In genomic region chr2:239329284-239329971, GRCh38 we compare ENCODE assay signal across 10 cellular contexts.
DNase-seq lines count a peak whose midpoint lies in the region; ATAC-seq and TF ChIP-seq lines count a peak whose summit lies in the region.
"Had no signal": no experiment of that assay in that cellular context is flagged by ENCODE, and none has a peak within 500 bp of the region (broad histone marks: within the 10 kb centered on the region; RNA-seq: fewer than 3 reads in every experiment).

No MANE protein-coding gene starts in this region.

- TF ChIP-seq POLR2A in transverse colon (IDR thresholded peaks at IDR 0.05) = no peak

- no peak overlapping the region for H3K4me3 Mint-ChIP-seq in WTC11
- H3K4me3 Mint-ChIP-seq in nephron = peak overlapping the region in 2 of 3 experiments; percentile 29 to 36

- peak overlapping the region; percentile 57; the same call in 1 of the 2 replicates for H3K27ac Mint-ChIP-seq in WTC11
- H3K27ac Mint-ChIP-seq in nephron = peak overlapping the region; percentile 86 to 95 (median 91)

- no peaks in the 10 kb centered on the region for H3K27me3 ChIP-seq in transverse colon

- CTCF ChIA-PET in WTC11 (lab: Charles Lee) = interaction anchor here (1.1 to 1.2 kb wide), 2 partner anchors 9 to 135 kb away, joined by 3 to 4 read pairs; no protein-coding TSS in a partner anchor

- H3K27ac ChIP-seq in transverse colon = peak overlapping the region; percentile 74 to 90 (median 82)

- no peaks in the 10 kb centered on the region for H3K9me3 ChIP-seq in transverse colon

- ATAC-seq in WTC11 (no peak), GM18861 (IDR thresholded peaks at IDR 0.05; ENCODE audit: unreplicated experiment) (no peak)

- H3K9me3 Mint-ChIP-seq in WTC11 (no peaks in the 10 kb centered on the region), nephron (no peaks in the 10 kb centered on the region)

- DNase-seq in WTC11 (ENCODE audit: low spot score) (no peak), fibroblast of mammary gland (ENCODE audit: low read depth) (peak; percentile 24), transverse colon (peak; percentile 65), cerebellum (ENCODE audit: low spot score) (no peak)
- no peak for DNase-seq in activated effector memory CD4-positive, alpha-beta T cell treated with Interleukin-2 at 50 U/mL for 16 hours
- DNase-seq: activated T-cell treated with anti-CD3 and anti-CD28 coated beads for 4 hours, cortex of kidney, NCI-H526 treated with DMSO at 0.1 percent for 48 hours had no signal

- H3K36me3 ChIP-seq in transverse colon = no peaks in the 10 kb centered on the region

- 63% methylated on average over 12 of the region's 12 CpGs; no CpG with 5 or more reads in 1 of the 2 donors for WGBS in transverse colon (ENCODE audit: low coverage in 1 of 2), 2 donors

- TF ChIP-seq CTCF in WTC11 (IDR thresholded peaks at IDR 0.05) = no peak
- no peak for TF ChIP-seq CTCF in fibroblast of mammary gland (conservative IDR thresholded peaks at IDR 0.05; ENCODE audit: control insufficient read depth, insufficient read depth, low read depth, low read length)
- no peak for TF ChIP-seq CTCF in nephron (IDR thresholded peaks at IDR 0.05; ENCODE audit: unreplicated experiment in 3 of 3)
- TF ChIP-seq CTCF in transverse colon (IDR thresholded peaks at IDR 0.05) = no peak

- peak; percentile 82 for TF ChIP-seq EP300 in transverse colon (IDR thresholded peaks at IDR 0.05; ENCODE audit: low read depth)

- intact Hi-C loops in transverse colon (cut with DNase I; ENCODE audit: low total_unique reads) = loop anchor here (5.0 kb wide), 1 partner anchor 33 kb away; no protein-coding TSS in a partner anchor

- H3K4me1 Mint-ChIP-seq in WTC11 (peaks cover 39% of the 10 kb centered on the region), nephron (peaks cover 76% of the 10 kb centered on the region)

- POLR2A ChIA-PET in WTC11 (lab: Charles Lee) = no interaction called here

- in situ Hi-C loops in transverse colon (cut with MboI; ENCODE audit: low pct_ligation_motif_present in 1 of 4, low pct_unique_long_range_greater_than_20kb in 1 of 4, low sequenced_read_pairs in 3 of 4) = no loop called here

- H3K27me3 Mint-ChIP-seq in WTC11 (ENCODE audit: low read depth) = no peaks in the 10 kb centered on the region
- H3K27me3 Mint-ChIP-seq in nephron (ENCODE audit: low read depth) = no peaks in the 10 kb centered on the region

- H3K4me1 ChIP-seq in transverse colon = peaks cover 32 to 41% (median 36%) of the 10 kb centered on the region in 4 donors

- H3K4me3 ChIP-seq in fibroblast of mammary gland (ENCODE audit: control insufficient read depth, low read depth, low read length) (no peak overlapping the region), transverse colon (no peak overlapping the region)

- no peaks in the 10 kb centered on the region for H3K36me3 Mint-ChIP-seq in WTC11
- peaks cover 10% of the 10 kb centered on the region for H3K36me3 Mint-ChIP-seq in nephron (ENCODE audit: low read depth)

TF ChIP-seq in WTC11, 78 proteins besides CTCF, POLR2A, EP300 and RAD21:
- TF ChIP-seq NFATC4 (CRISPR knock-in tag; IDR thresholded peaks at IDR 0.05) (no peak), EMX1 (CRISPR knock-in tag; IDR thresholded peaks at IDR 0.05) (no peak), ZNF416 (CRISPR knock-in tag; IDR thresholded peaks at IDR 0.05) (no peak), ZNF317 (CRISPR knock-in tag; IDR thresholded peaks at IDR 0.05; ENCODE audit: borderline replicate concordance, low read depth) (no peak), HMGA2 (CRISPR knock-in tag; IDR thresholded peaks at IDR 0.05) (no peak), GABPB1 (CRISPR knock-in tag; IDR thresholded peaks at IDR 0.05) (no peak), SMAD3 (CRISPR knock-in tag; IDR thresholded peaks at IDR 0.05; ENCODE audit: borderline replicate concordance) (no peak), CDX4 (CRISPR knock-in tag; IDR thresholded peaks at IDR 0.05; ENCODE audit: borderline replicate concordance) (no peak), TCF7 (CRISPR knock-in tag; IDR thresholded peaks at IDR 0.05; ENCODE audit: low read depth) (no peak)
- TF ChIP-seq, protein P1, sequence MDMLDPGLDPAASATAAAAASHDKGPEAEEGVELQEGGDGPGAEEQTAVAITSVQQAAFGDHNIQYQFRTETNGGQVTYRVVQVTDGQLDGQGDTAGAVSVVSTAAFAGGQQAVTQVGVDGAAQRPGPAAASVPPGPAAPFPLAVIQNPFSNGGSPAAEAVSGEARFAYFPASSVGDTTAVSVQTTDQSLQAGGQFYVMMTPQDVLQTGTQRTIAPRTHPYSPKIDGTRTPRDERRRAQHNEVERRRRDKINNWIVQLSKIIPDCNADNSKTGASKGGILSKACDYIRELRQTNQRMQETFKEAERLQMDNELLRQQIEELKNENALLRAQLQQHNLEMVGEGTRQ (CRISPR knock-in tag; IDR thresholded peaks at IDR 0.05) = no peak
TF ChIP-seq in WTC11: peak in this region for 0.

Comparison
In these comparisons a context has a peak if more than half of its experiments do, and no peak if none do; other contexts are left out.
1. DNase-seq: peak in fibroblast of mammary gland (single experiment) and transverse colon (single experiment); none in WTC11 (single experiment), cerebellum (single experiment) and activated effector memory CD4-positive, alpha-beta T cell treated with Interleukin-2 at 50 U/mL for 16 hours (single experiment).